In genomic region chr10:6333973-6334372, GRCh38 we compare ENCODE assay signal across 26 cellular contexts.
A peak's percentile ranks its signal among the peaks of the same experiment; 100 is the strongest.
DNase-seq lines count a peak whose midpoint lies in the region; FAIRE-seq and TF ChIP-seq lines count a peak whose summit lies in the region.
"Had no signal": no experiment of that assay in that cellular context is flagged by ENCODE, and none has a peak within 500 bp of the region (broad histone marks: within the 10 kb centered on the region; RNA-seq: fewer than 3 reads in every experiment).

No MANE protein-coding gene starts in this region.

- H4K8ac ChIP-seq in H1 (ENCODE audit: extremely low read depth, insufficient read depth, low read length) = no peak overlapping the region

- H3K9me3 ChIP-seq in H1 (ENCODE audit: insufficient read depth in 2 of 2, low read depth in 1 of 2, low read length in 1 of 2) = peaks cover 5% of the 10 kb centered on the region in 2 experiments; a peak in 3 of 4 replicates
- no peaks in the 10 kb centered on the region for H3K9me3 ChIP-seq in osteoblast (ENCODE audit: low read depth, low read length)
- no peaks in the 10 kb centered on the region for H3K9me3 ChIP-seq in stomach
- H3K9me3 ChIP-seq: BE2C had no signal

- no peak overlapping the region for H2BK120ac ChIP-seq in H1 (replicated peaks; ENCODE audit: low read depth, low read length)

- TF ChIP-seq EP300 in H1 (IDR thresholded peaks at IDR 0.05; ENCODE audit: borderline replicate concordance in 1 of 2, low read depth in 2 of 2, low read length in 2 of 2) (no peak), stomach (IDR thresholded peaks at IDR 0.05) (no peak)

- no peak for TF ChIP-seq RAD21 in H1 (IDR thresholded peaks at IDR 0.05 in 1 of 2, conservative IDR thresholded peaks at IDR 0.05 in 1 of 2; ENCODE audit: low read depth in 2 of 2, low read length in 2 of 2)

- H3K14ac ChIP-seq in H1 (ENCODE audit: insufficient read length) = no peak overlapping the region

- FAIRE-seq in H1 (lab: Jason Lieb, UNC) = no peak
- FAIRE-seq: A204.1, G401.6, GM12891, GM19239 had no signal

- no peak overlapping the region for H3K9ac ChIP-seq in H1 (replicated peaks in 1 of 4; ENCODE audit: extremely low read depth in 1 of 4, low read depth in 3 of 4, low read length in 3 of 4)
- H3K9ac ChIP-seq: BLaER1 had no signal

- H3K4me3 ChIP-seq in H1 (ENCODE audit: extremely low read depth in 1 of 4, insufficient read depth in 2 of 4, low read depth in 3 of 4, low read length in 4 of 4) (no peak overlapping the region), osteoblast (ENCODE audit: insufficient read depth, low read length) (no peak overlapping the region), stomach (no peak overlapping the region)
- H3K4me3 ChIP-seq: BLaER1 had no signal

- H3K4me1 ChIP-seq in H1 (replicated peaks in 1 of 4; ENCODE audit: control insufficient read depth in 3 of 4, insufficient read depth in 4 of 4, low read length in 3 of 4) (no peaks in the 10 kb centered on the region; a peak in 1 of 7 replicates), osteoblast (ENCODE audit: insufficient read depth, low read length) (no peaks in the 10 kb centered on the region), stomach (no peaks in the 10 kb centered on the region)
- H3K4me1 ChIP-seq: BE2C, BLaER1 had no signal

- H3K18ac ChIP-seq in H1 (ENCODE audit: extremely low read depth, low read length) = no peak overlapping the region

- H2BK12ac ChIP-seq in H1 (ENCODE audit: low read depth, low read length) = no peak overlapping the region

- no peak overlapping the region for H3K4me2 ChIP-seq in H1 (ENCODE audit: insufficient read depth in 1 of 2, low read depth in 2 of 2, low read length in 2 of 2)
- no peak overlapping the region for H3K4me2 ChIP-seq in osteoblast (ENCODE audit: insufficient read depth, low read length)
- H3K4me2 ChIP-seq: BLaER1 had no signal

- H3K79me1 ChIP-seq in H1 (ENCODE audit: low read depth, low read length) = no peaks in the 10 kb centered on the region

- no peak overlapping the region for H2BK15ac ChIP-seq in H1 (ENCODE audit: low read length)

- no peak for DNase-seq in H1 (ENCODE audit: low read depth in 1 of 2, low spot score in 2 of 2)
- peak; percentile 15 for DNase-seq in osteoblast (ENCODE audit: insufficient read length, low spot score, missing footprints)
- DNase-seq in effector CD4-positive, alpha-beta T cell = no peak
- DNase-seq in stimulated activated CD4-positive, alpha-beta T cell treated with anti-CD3 and anti-CD28 coated beads, Interleukin-12 subunit alpha, Interleukin-12 subunit beta, amount 100 ng/mL, for 4 hours = no peak
- no peak for DNase-seq in stomach
- DNase-seq: 8988T; ACHN; BE2C; C1 segment of cervical spinal cord; CD4-positive, alpha-beta memory T cell; CD4-positive, CD25-positive, alpha-beta regulatory T cell; CD8-positive, alpha-beta memory T cell; COR-L47; DMS 273 treated with DMSO at 0.1 percent for 48 hours; DMS153; DMS53; DMS79; DND-41; EL; GF-D8 had no signal

- H4K5ac ChIP-seq in H1 (ENCODE audit: insufficient read length, low read depth, low read length) = no peak overlapping the region

- no peaks in the 10 kb centered on the region for H3K27me3 ChIP-seq in H1 (replicated peaks in 1 of 4; ENCODE audit: control insufficient read depth in 3 of 4, extremely low read depth in 1 of 4, insufficient read depth in 3 of 4, low read length in 3 of 4)
- H3K27me3 ChIP-seq in osteoblast (ENCODE audit: insufficient read depth, low read length) = no peaks in the 10 kb centered on the region
- no peaks in the 10 kb centered on the region for H3K27me3 ChIP-seq in stomach
- H3K27me3 ChIP-seq: BE2C, BLaER1 had no signal

- intact Hi-C loops in stomach (cut with DNase I; ENCODE audit: low total_unique reads) = no loop called here

- POLR2A ChIA-PET in H1 (lab: Charles Lee; ENCODE audit: partially characterized antibody) = no interaction called here

- no peak overlapping the region for H2AK5ac ChIP-seq in H1 (ENCODE audit: low read depth, low read length)

- CTCF ChIA-PET in H1 (lab: Charles Lee; ENCODE audit: partially characterized antibody) = no interaction called here

- no peaks in the 10 kb centered on the region for H3K79me2 ChIP-seq in H1 (ENCODE audit: control insufficient read depth in 1 of 2, insufficient read depth in 2 of 2, low read length in 2 of 2)
- H3K79me2 ChIP-seq in osteoblast (ENCODE audit: insufficient read depth, low read length) = no peaks in the 10 kb centered on the region

- H3K4ac ChIP-seq in H1 (replicated peaks; ENCODE audit: insufficient read length, low read depth, low read length) = no peak overlapping the region

- no peak overlapping the region for H2BK20ac ChIP-seq in H1 (ENCODE audit: low read length)

- H2AFZ ChIP-seq in H1 (ENCODE audit: low read length) (no peak overlapping the region), osteoblast (ENCODE audit: low read length) (no peak overlapping the region)

- H3K27ac ChIP-seq in VCaP = peak overlapping the region; percentile 38; the same call in 1 of the 2 replicates
- no peak overlapping the region for H3K27ac ChIP-seq in H1 (ENCODE audit: low read depth, low read length)
- H3K27ac ChIP-seq in osteoblast (ENCODE audit: low read depth, low read length) = no peak overlapping the region
- H3K27ac ChIP-seq in stomach = no peak overlapping the region
- H3K27ac ChIP-seq: BLaER1 had no signal

- TF ChIP-seq CTCF in VCaP (conservative IDR thresholded peaks at IDR 0.05) = no peak
- TF ChIP-seq CTCF in H1 (IDR thresholded peaks at IDR 0.05; ENCODE audit: control extremely low read depth in 1 of 3, insufficient read depth in 1 of 3, low read depth in 1 of 3, low read length in 3 of 3) = no peak
- TF ChIP-seq CTCF in osteoblast (IDR thresholded peaks at IDR 0.05; ENCODE audit: extremely low read depth, low read depth, low read length) = no peak
- no peak for TF ChIP-seq CTCF in stomach (IDR thresholded peaks at IDR 0.05)

- H4K91ac ChIP-seq in H1 (replicated peaks; ENCODE audit: insufficient read length, low read length) = no peak overlapping the region

- no peak overlapping the region for H3K56ac ChIP-seq in H1 (replicated peaks; ENCODE audit: insufficient read length, low read depth, low read length)

- no peaks in the 10 kb centered on the region for H3K36me3 ChIP-seq in H1 (ENCODE audit: control insufficient read depth in 2 of 4, insufficient read depth in 4 of 4, low read length in 3 of 4)
- H3K36me3 ChIP-seq in osteoblast (ENCODE audit: insufficient read depth, low read length) = no peaks in the 10 kb centered on the region
- no peaks in the 10 kb centered on the region for H3K36me3 ChIP-seq in stomach
- H3K36me3 ChIP-seq: BE2C had no signal

- no peak overlapping the region for H2BK5ac ChIP-seq in H1 (ENCODE audit: low read depth, low read length)

- no peaks in the 10 kb centered on the region for H3K23me2 ChIP-seq in H1 (ENCODE audit: low read depth, low read length)

- H3K23ac ChIP-seq in H1 (ENCODE audit: insufficient read length) = no peak overlapping the region

- no peak for TF ChIP-seq POLR2A in H1 (IDR thresholded peaks at IDR 0.05; ENCODE audit: control extremely low read depth in 1 of 2, low read depth in 2 of 2, low read length in 2 of 2)
- TF ChIP-seq POLR2A in stomach (IDR thresholded peaks at IDR 0.05) = no peak

- 87% methylated on average over 2 of the region's 2 CpGs; no CpG with 5 or more reads in 1 of the 2 experiments for WGBS in H1 (ENCODE audit: extremely low coverage in 1 of 2, insufficient coverage in 1 of 2, insufficient read length in 1 of 2, insufficient replicate concordance in 2 of 2, low coverage in 1 of 2, low lambda C conversion rate in 2 of 2, missing lambda C conversion rate in 1 of 2), 2 experiments
- 89 to 98% (median 92%) methylated on average over 2 of the region's 2 CpGs for WGBS in stomach, 5 donors

- no peaks in the 10 kb centered on the region for H4K20me1 ChIP-seq in H1 (replicated peaks in 1 of 2; ENCODE audit: control insufficient read depth in 1 of 2, insufficient read depth in 2 of 2, low read length in 2 of 2)
- H4K20me1 ChIP-seq in osteoblast (ENCODE audit: insufficient read depth, low read length) = no peaks in the 10 kb centered on the region
- H4K20me1 ChIP-seq: BLaER1 had no signal

TF ChIP-seq in H1, 55 proteins besides CTCF, POLR2A, EP300 and RAD21:
- TF ChIP-seq HDAC2 (IDR thresholded peaks at IDR 0.05; ENCODE audit: borderline replicate concordance in 1 of 2, low read depth in 2 of 2, low read length in 2 of 2) (no peak), KDM1A (IDR thresholded peaks at IDR 0.05; ENCODE audit: borderline replicate concordance, low read length) (peak; percentile 38; the same call in 1 of the 2 replicates), MAFK (IDR thresholded peaks at IDR 0.05; ENCODE audit: low read depth, low read length) (no peak)
